2 cellular contexts compared by ENCODE assay signal in genomic region chr14:77026166-77026929, GRCh38.
A peak's percentile ranks its signal among the peaks of the same experiment; 100 is the strongest.
TF ChIP-seq lines count a peak whose summit lies in the region.

No MANE protein-coding gene starts in this region.

TF ChIP-seq in IMR-90, 13 proteins besides CTCF, POLR2A, EP300 and RAD21:
- TF ChIP-seq FOS (IDR thresholded peaks at IDR 0.05; ENCODE audit: low read depth, low read length) (no peak), MAZ (IDR thresholded peaks at IDR 0.05; ENCODE audit: borderline replicate concordance, low read depth, low read length) (peak; percentile 26; the same call in 1 of the 2 replicates), MAFK (IDR thresholded peaks at IDR 0.05; ENCODE audit: low read depth, low read length) (no peak), ELK1 (IDR thresholded peaks at IDR 0.05; ENCODE audit: borderline replicate concordance, low read depth, low read length) (no peak), BHLHE40 (IDR thresholded peaks at IDR 0.05; ENCODE audit: low read depth, low read length) (no peak), RCOR1 (IDR thresholded peaks at IDR 0.05; ENCODE audit: insufficient replicate concordance, low read length) (no peak), NFE2L2 (IDR thresholded peaks at IDR 0.05; ENCODE audit: low read depth, low read length) (no peak), CEBPB (IDR thresholded peaks at IDR 0.05; ENCODE audit: low read depth, low read length) (no peak), MXI1 (IDR thresholded peaks at IDR 0.05; ENCODE audit: borderline replicate concordance, low read depth, low read length) (peak; percentile 32; the same call in 1 of the 2 replicates), USF2 (IDR thresholded peaks at IDR 0.05; ENCODE audit: low read depth, low read length) (no peak), RFX5 (IDR thresholded peaks at IDR 0.05; ENCODE audit: low read depth, low read length) (no peak), CHD1 (IDR thresholded peaks at IDR 0.05; ENCODE audit: low read depth, low read length) (no peak; the same call in 1 of the 2 replicates), SMC3 (IDR thresholded peaks at IDR 0.05; ENCODE audit: low read depth, low read length) (no peak)

TF ChIP-seq in GM12878, 131 proteins besides CTCF, POLR2A, EP300 and RAD21:
- TF ChIP-seq YBX1 (IDR thresholded peaks at IDR 0.05): no peak
- no peak for TF ChIP-seq SMAD5 (IDR thresholded peaks at IDR 0.05; ENCODE audit: low read depth)
- TF ChIP-seq ZBTB33 (IDR thresholded peaks at IDR 0.05): 0 out of 2 replicates have a peak, but pooled peaks have one; percentile 56
- TF ChIP-seq DPF2 (IDR thresholded peaks at IDR 0.05): no peak
- TF ChIP-seq ZBTB40 (IDR thresholded peaks at IDR 0.05; ENCODE audit: borderline replicate concordance): peak; percentile 45
- TF ChIP-seq CEBPZ (IDR thresholded peaks at IDR 0.05; ENCODE audit: low read depth, low read length): no peak
- TF ChIP-seq POLR2AphosphoS5 (IDR thresholded peaks at IDR 0.05; ENCODE audit: low read length): peak; percentile 48; the same call in 1 of the 2 replicates
- TF ChIP-seq TCF3 (IDR thresholded peaks at IDR 0.05; ENCODE audit: borderline replicate concordance, insufficient read depth, low read depth, low read length): 0 out of 2 replicates have a peak, but pooled peaks have one; percentile 32
- peak; percentile 97 for TF ChIP-seq MLLT1 (IDR thresholded peaks at IDR 0.05)
